1 cellular context compared by ENCODE assay signal in genomic region chr15:50594311-50594710, GRCh38.
A peak's percentile ranks its signal among the peaks of the same experiment; 100 is the strongest.
TF ChIP-seq lines count a peak whose summit lies in the region.

No MANE protein-coding gene starts in this region.

TF ChIP-seq in K562, 482 proteins besides CTCF, POLR2A, EP300 and RAD21 (continued from another document and continues in another):
- TF ChIP-seq VEZF1 (CRISPR knock-in tag; IDR thresholded peaks at IDR 0.05) (no peak), ZBTB7A (IDR thresholded peaks at IDR 0.05; ENCODE audit: borderline replicate concordance, control insufficient read depth, low read depth, low read length) (no peak), ZBTB33 (CRISPR knock-in tag; IDR thresholded peaks at IDR 0.05) (no peak), CREB1 (IDR thresholded peaks at IDR 0.05) (no peak; the same call in 1 of the 2 replicates), CREB1 (CRISPR knock-in tag; IDR thresholded peaks at IDR 0.05) (no peak), ZNF41 (CRISPR knock-in tag; conservative IDR thresholded peaks at IDR 0.05) (no peak), GABPB1 (CRISPR knock-in tag; IDR thresholded peaks at IDR 0.05) (no peak), BRD9 (IDR thresholded peaks at IDR 0.05; ENCODE audit: low read depth, partially characterized antibody) (no peak), CREB5 (CRISPR knock-in tag; IDR thresholded peaks at IDR 0.05) (no peak), ZKSCAN8 (CRISPR knock-in tag; IDR thresholded peaks at IDR 0.05) (no peak), TGIF2 (CRISPR knock-in tag; IDR thresholded peaks at IDR 0.05) (no peak), HDAC3 (IDR thresholded peaks at IDR 0.05; ENCODE audit: borderline replicate concordance, partially characterized antibody) (peak; percentile 62), IRF1 (CRISPR knock-in tag; IDR thresholded peaks at IDR 0.05; ENCODE audit: borderline replicate concordance) (no peak), ZMIZ1 (IDR thresholded peaks at IDR 0.05; ENCODE audit: low read depth in 2 of 2, low read length in 2 of 2) (peak in 1 of 2 experiments; percentile 68; a peak in 2 of 4 replicates), CHAMP1 (IDR thresholded peaks at IDR 0.05) (peak; percentile 84; the same call in 1 of the 2 replicates), STAT5A (IDR thresholded peaks at IDR 0.05; ENCODE audit: borderline replicate concordance, low read length) (peak; percentile 84), WHSC1 (IDR thresholded peaks at IDR 0.05; ENCODE audit: low read length) (no peak), ZNF23 (CRISPR knock-in tag; IDR thresholded peaks at IDR 0.05) (no peak), LEF1 (IDR thresholded peaks at IDR 0.05) (peak; percentile 59; the same call in 1 of the 2 replicates), RBM25 (IDR thresholded peaks at IDR 0.05; ENCODE audit: low read depth, low read length, severe bottlenecking) (no peak), TEAD4 (IDR thresholded peaks at IDR 0.05; ENCODE audit: low read length) (peak; percentile 97), TEAD4 (CRISPR knock-in tag; IDR thresholded peaks at IDR 0.05; ENCODE audit: borderline replicate concordance) (no peak), SMARCC2 (IDR thresholded peaks at IDR 0.05; ENCODE audit: low read depth) (peak; percentile 92), FOXK1 (CRISPR knock-in tag; IDR thresholded peaks at IDR 0.05; ENCODE audit: borderline replicate concordance) (no peak), PURB (CRISPR knock-in tag; IDR thresholded peaks at IDR 0.05; ENCODE audit: low read depth) (no peak), DACH1 (IDR thresholded peaks at IDR 0.05; ENCODE audit: partially characterized antibody) (no peak), ZNF57 (CRISPR knock-in tag; IDR thresholded peaks at IDR 0.05) (no peak), IFI16 (CRISPR knock-in tag; IDR thresholded peaks at IDR 0.05) (no peak), PBX2 (CRISPR knock-in tag; IDR thresholded peaks at IDR 0.05; ENCODE audit: low read depth) (no peak), PBX2 (tag; conservative IDR thresholded peaks at IDR 0.05; ENCODE audit: low read depth) (no peak), JUND (IDR thresholded peaks at IDR 0.05; ENCODE audit: borderline replicate concordance, low read depth, low read length) (0 out of 2 replicates have a peak, but pooled peaks have one; percentile 7), JUND (tag; IDR thresholded peaks at IDR 0.05; ENCODE audit: borderline replicate concordance, low read depth, low read length) (no peak), GTF2B (IDR thresholded peaks at IDR 0.05; ENCODE audit: extremely low read depth, insufficient read length) (no peak), ZNF431 (CRISPR knock-in tag; IDR thresholded peaks at IDR 0.05) (no peak)
- TF ChIP-seq, protein P1, sequence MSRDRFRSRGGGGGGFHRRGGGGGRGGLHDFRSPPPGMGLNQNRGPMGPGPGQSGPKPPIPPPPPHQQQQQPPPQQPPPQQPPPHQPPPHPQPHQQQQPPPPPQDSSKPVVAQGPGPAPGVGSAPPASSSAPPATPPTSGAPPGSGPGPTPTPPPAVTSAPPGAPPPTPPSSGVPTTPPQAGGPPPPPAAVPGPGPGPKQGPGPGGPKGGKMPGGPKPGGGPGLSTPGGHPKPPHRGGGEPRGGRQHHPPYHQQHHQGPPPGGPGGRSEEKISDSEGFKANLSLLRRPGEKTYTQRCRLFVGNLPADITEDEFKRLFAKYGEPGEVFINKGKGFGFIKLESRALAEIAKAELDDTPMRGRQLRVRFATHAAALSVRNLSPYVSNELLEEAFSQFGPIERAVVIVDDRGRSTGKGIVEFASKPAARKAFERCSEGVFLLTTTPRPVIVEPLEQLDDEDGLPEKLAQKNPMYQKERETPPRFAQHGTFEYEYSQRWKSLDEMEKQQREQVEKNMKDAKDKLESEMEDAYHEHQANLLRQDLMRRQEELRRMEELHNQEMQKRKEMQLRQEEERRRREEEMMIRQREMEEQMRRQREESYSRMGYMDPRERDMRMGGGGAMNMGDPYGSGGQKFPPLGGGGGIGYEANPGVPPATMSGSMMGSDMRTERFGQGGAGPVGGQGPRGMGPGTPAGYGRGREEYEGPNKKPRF (IDR thresholded peaks at IDR 0.05; ENCODE audit: low read depth, low read length): no peak
- TF ChIP-seq, protein P2, sequence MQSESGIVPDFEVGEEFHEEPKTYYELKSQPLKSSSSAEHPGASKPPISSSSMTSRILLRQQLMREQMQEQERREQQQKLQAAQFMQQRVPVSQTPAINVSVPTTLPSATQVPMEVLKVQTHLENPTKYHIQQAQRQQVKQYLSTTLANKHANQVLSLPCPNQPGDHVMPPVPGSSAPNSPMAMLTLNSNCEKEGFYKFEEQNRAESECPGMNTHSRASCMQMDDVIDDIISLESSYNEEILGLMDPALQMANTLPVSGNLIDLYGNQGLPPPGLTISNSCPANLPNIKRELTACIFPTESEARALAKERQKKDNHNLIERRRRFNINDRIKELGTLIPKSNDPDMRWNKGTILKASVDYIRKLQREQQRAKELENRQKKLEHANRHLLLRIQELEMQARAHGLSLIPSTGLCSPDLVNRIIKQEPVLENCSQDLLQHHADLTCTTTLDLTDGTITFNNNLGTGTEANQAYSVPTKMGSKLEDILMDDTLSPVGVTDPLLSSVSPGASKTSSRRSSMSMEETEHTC (IDR thresholded peaks at IDR 0.05): no peak
- TF ChIP-seq, protein P3, sequence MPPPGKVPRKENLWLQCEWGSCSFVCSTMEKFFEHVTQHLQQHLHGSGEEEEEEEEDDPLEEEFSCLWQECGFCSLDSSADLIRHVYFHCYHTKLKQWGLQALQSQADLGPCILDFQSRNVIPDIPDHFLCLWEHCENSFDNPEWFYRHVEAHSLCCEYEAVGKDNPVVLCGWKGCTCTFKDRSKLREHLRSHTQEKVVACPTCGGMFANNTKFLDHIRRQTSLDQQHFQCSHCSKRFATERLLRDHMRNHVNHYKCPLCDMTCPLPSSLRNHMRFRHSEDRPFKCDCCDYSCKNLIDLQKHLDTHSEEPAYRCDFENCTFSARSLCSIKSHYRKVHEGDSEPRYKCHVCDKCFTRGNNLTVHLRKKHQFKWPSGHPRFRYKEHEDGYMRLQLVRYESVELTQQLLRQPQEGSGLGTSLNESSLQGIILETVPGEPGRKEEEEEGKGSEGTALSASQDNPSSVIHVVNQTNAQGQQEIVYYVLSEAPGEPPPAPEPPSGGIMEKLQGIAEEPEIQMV (tag; conservative IDR thresholded peaks at IDR 0.05; ENCODE audit: low read depth): no peak
